In the genomic region with DNA sequence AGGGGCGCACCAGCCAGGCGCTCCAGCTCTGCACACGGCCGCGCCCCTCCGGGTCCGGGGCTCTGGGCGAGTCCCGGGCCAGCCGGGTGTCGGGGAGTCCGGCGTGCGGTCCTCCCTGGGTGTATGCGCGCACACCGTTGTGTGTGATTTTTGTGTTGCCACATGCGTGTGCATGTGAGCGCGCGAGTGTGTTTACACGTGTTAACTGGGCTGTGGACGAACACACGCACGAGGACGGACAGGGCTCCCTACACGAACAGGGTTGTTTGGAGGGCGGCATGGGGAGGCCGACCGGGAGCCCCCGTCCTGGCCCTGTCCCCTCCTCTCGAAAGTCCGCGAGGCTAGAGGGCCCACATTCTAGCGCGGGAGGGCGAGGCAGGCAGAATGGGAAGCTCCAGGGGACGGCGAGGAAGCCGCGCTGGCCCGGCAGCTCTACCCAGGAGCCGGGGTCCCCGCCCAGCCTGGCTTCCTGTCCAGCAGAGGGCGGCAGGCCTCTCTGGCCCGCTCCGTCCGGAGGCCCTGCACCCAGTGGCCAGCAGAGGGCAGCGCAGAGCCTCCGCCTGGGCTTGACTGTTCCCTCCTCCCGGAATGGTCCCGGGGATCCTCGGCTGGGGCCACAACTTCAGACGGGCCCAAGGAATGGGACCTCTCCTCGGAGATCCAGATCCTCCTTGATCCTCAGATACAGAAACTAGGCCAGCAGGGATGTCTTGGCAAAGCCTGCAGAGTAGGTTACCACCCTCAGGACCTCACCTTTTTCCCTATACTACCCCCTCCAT, we compare ENCODE assay signal across 8 cellular contexts. TPM values are rescaled to one million over a fixed set of nuclear protein-coding genes. Genes with fewer than 3 reads are reported as not detected.
DNase-seq lines count a peak whose midpoint lies in the region; ATAC-seq and TF ChIP-seq lines count a peak whose summit lies in the region.

No MANE protein-coding gene starts in this region.

- no peak overlapping the region for H3K9ac ChIP-seq in rectal smooth muscle tissue (ENCODE audit: low read length)

- H3K27me3 ChIP-seq in hepatocyte (peaks cover 51% of the 10 kb centered on the region), rectal smooth muscle tissue (ENCODE audit: control insufficient read depth, insufficient read depth, low read length) (peaks cover 22% of the 10 kb centered on the region)

- H3K27ac ChIP-seq in hepatocyte (no peak overlapping the region), rectal smooth muscle tissue (ENCODE audit: low read depth, low read length) (no peak overlapping the region)

- no peaks in the 10 kb centered on the region for H4K20me1 ChIP-seq in hepatocyte (ENCODE audit: insufficient read depth, poor library complexity, severe bottlenecking)

- ATAC-seq in GM21723 (IDR thresholded peaks at IDR 0.05; ENCODE audit: unreplicated experiment) (peak; percentile 67), HG02870 (IDR thresholded peaks at IDR 0.05; ENCODE audit: unreplicated experiment) (no peak)

- under 1% methylated on average over 46 of the region's 55 CpGs for WGBS in hepatocyte (ENCODE audit: low lambda C conversion rate, missing lambda C conversion rate)

- in situ Hi-C loops in astrocyte of the cerebellum (cut with HindIII; ENCODE audit: low sequenced_read_pairs) = no loop called here

- peak overlapping the region; percentile 99 for H3K4me2 ChIP-seq in hepatocyte

- H3K9me3 ChIP-seq in hepatocyte (ENCODE audit: low read depth) = no peaks in the 10 kb centered on the region

- TF ChIP-seq CTCF in astrocyte of the cerebellum (IDR thresholded peaks at IDR 0.05; ENCODE audit: low read depth, low read length, missing control alignments) (peak; percentile 100), hepatocyte (IDR thresholded peaks at IDR 0.05; ENCODE audit: poor library complexity) (peak; percentile 100)

- H3K9me2 ChIP-seq in hepatocyte (replicated peaks; ENCODE audit: insufficient read depth) = no peaks in the 10 kb centered on the region

- peak overlapping the region; percentile 68 for H2AFZ ChIP-seq in hepatocyte

- H3K4me3 ChIP-seq in astrocyte of the cerebellum (ENCODE audit: low read depth, low read length) = peak overlapping the region; percentile 36
- H3K4me3 ChIP-seq in hepatocyte = peak overlapping the region; percentile 61
- peak overlapping the region; percentile 65 for H3K4me3 ChIP-seq in rectal smooth muscle tissue (ENCODE audit: low read length)

- H3K4me1 ChIP-seq in hepatocyte (ENCODE audit: insufficient read depth) (peaks cover 14% of the 10 kb centered on the region), rectal smooth muscle tissue (ENCODE audit: control insufficient read depth, insufficient read depth, low read length) (no peaks in the 10 kb centered on the region)

- DNase-seq in DMS114 treated with DMSO at 0.1 percent for 48 hours (lab: John Stamatoyannopoulos, UW; ENCODE audit: unreplicated experiment) (peak; percentile 83), MV-4-11 (lab: John Stamatoyannopoulos, UW) (peak; percentile 53), T-helper 1 cell (peak in 3 of 5 donors; percentile 20 to 49 (median 23)), astrocyte of the cerebellum (ENCODE audit: low read depth) (peak; percentile 38), hepatocyte (ENCODE audit: low spot score) (peak; percentile 95)

- H3K36me3 ChIP-seq in hepatocyte (replicated peaks; ENCODE audit: insufficient read depth, low read depth) (no peaks in the 10 kb centered on the region), rectal smooth muscle tissue (ENCODE audit: control insufficient read depth, insufficient read depth, low read length) (no peaks in the 10 kb centered on the region)

- no peaks in the 10 kb centered on the region for H3K79me2 ChIP-seq in hepatocyte

RNA-seq across cellular contexts. Expression of gene LINGO1, which starts 0.6 kb away (rescaled TPM):
- total RNA-seq in hepatocyte = 3.3 and 4.3 TPM in 2 replicates
- polyA plus RNA-seq in hepatocyte = 5.1 and 8.1 TPM in 2 replicates

Comparison
In these comparisons a context has a peak if more than half of its experiments do, and no peak if none do; other contexts are left out.
1. DNase-seq: peak in every context shown above with its lines; median percentile 95 in hepatocyte; 83 in DMS114 treated with DMSO at 0.1 percent for 48 hours; 53 in MV-4-11; 38 in astrocyte of the cerebellum; 23 in T-helper 1 cell.